In the genomic region with DNA sequence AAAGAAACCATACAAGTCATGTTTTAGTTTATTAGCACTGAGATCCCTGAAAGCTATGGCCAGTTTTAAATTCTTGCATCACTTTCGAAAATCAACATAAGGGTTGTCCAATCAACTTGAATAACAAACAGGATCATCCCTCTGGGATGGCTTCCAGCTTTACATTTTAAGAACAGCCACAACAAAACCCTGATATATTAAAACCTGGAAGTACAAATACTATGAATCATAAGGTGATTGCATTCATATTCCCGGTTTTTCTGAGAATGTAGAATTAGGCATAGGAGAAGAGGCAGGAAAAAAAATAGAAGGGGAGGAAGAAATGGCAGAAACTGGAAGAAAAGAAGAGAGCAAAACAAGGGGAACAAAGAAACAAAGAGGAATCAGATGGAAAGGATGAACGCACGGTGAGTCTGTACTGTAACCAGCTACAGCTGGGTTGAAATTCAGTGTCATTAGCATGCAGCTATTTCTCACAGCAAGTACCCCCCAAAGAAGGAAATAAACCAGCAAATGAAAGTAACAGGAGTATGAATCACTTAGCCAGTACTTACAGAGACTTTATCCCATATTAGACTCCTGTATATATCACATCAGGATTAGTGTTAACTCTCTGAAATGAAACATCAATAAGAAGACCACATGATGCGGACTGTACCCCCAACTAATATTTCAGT, we compare ENCODE assay signal across 12 cellular contexts.
DNase-seq lines count a peak whose midpoint lies in the region; ATAC-seq and TF ChIP-seq lines count a peak whose summit lies in the region.
"Had no signal": no experiment of that assay in that cellular context is flagged by ENCODE, and none has a peak within 500 bp of the region (broad histone marks: within the 10 kb centered on the region; RNA-seq: fewer than 3 reads in every experiment).

No MANE protein-coding gene starts in this region.

- CTCF ChIA-PET in BJ (lab: Yijun Ruan, JAX) (interaction anchor here (1.2 to 1.8 kb wide), 4 partner anchors 10 to 420 kb away, joined by 3 to 6 read pairs (median 5); no protein-coding TSS in a partner anchor), activated B cell treated with CpG ODN at 0.5 μM for 24 hours (lab: Charles Lee) (interaction anchor here (0.6 to 0.7 kb wide), 2 partner anchors 397 to 422 kb away, joined by 3 read pairs; no protein-coding TSS in a partner anchor)

- no peak for TF ChIP-seq CTCF in BJ (IDR thresholded peaks at IDR 0.05; ENCODE audit: insufficient read depth, low read depth, low read length)
- no peak for TF ChIP-seq CTCF in HFFc6 (IDR thresholded peaks at IDR 0.05)
- no peak for TF ChIP-seq CTCF in activated B cell treated with CpG ODN at 0.5 μM for 24 hours (IDR thresholded peaks at IDR 0.05)

- H3K36me3 ChIP-seq in BJ (ENCODE audit: control insufficient read depth, insufficient read depth, low read length), result no peaks in the 10 kb centered on the region

- peak overlapping the region; percentile 94 for H3K27ac Mint-ChIP-seq in HFFc6
- no peak overlapping the region for H3K27ac Mint-ChIP-seq in activated B cell treated with CpG ODN at 0.5 μM for 24 hours
- H3K27ac Mint-ChIP-seq in memory B cell, result peak overlapping the region; percentile 7

- POLR2A ChIA-PET in BJ (lab: Charles Lee), result interaction anchor here (0.7 kb wide), 1 partner anchor 28 kb away, joined by 3 read pairs; no protein-coding TSS in a partner anchor
- POLR2A ChIA-PET in activated B cell treated with CpG ODN at 0.5 μM for 24 hours (lab: Charles Lee), result interaction anchor here (1.4 kb wide), 1 partner anchor 105 kb away, joined by 3 read pairs; no protein-coding TSS in a partner anchor

- intact Hi-C loops in activated B cell treated with CpG ODN at 0.5 μM for 24 hours (cut with micrococcal nuclease), result no loop called here

- H3K4me1 Mint-ChIP-seq in HFFc6 (ENCODE audit: low read depth) (peaks cover 34% of the 10 kb centered on the region), activated B cell treated with CpG ODN at 0.5 μM for 24 hours (peaks cover 36% of the 10 kb centered on the region), memory B cell (peaks cover 14% of the 10 kb centered on the region)

- H3K36me3 Mint-ChIP-seq in HFFc6 (ENCODE audit: low read depth), result no peaks in the 10 kb centered on the region
- H3K36me3 Mint-ChIP-seq in activated B cell treated with CpG ODN at 0.5 μM for 24 hours (ENCODE audit: low read depth), result no peaks in the 10 kb centered on the region
- H3K36me3 Mint-ChIP-seq in memory B cell, result peaks cover 2% of the 10 kb centered on the region

- DNase-seq in BJ (ENCODE audit: low read depth) (peak; percentile 54), HFFc6 (peak; percentile 79), activated B cell treated with CpG ODN at 0.5 μM for 24 hours (no peak), memory B cell (ENCODE audit: low spot score in 2 of 2) (no peak), superior temporal gyrus (ENCODE audit: extremely low spot score) (no peak), NCI-H2196 treated with DMSO at 0.1 percent for 48 hours (lab: John Stamatoyannopoulos, UW; ENCODE audit: unreplicated experiment) (no peak), HUDEP-2 (lab: John Stamatoyannopoulos, UW; ENCODE audit: unreplicated experiment in 76 of 76) (no peak)
- DNase-seq: aorta, GDM1, NCI-H1092 had no signal

- peak; percentile 37 for ATAC-seq in activated B cell treated with CpG ODN at 0.5 μM for 24 hours (ENCODE audit: low read depth)
- peak; percentile 73 for ATAC-seq in memory B cell (ENCODE audit: low read depth)
- ATAC-seq in GM21528 (IDR thresholded peaks at IDR 0.05; ENCODE audit: low FRiP score, unreplicated experiment), result no peak
- ATAC-seq: HCT116 had no signal

- H3K27me3 Mint-ChIP-seq in HFFc6 (ENCODE audit: insufficient read depth) (no peaks in the 10 kb centered on the region; the same call in 1 of the 2 replicates), activated B cell treated with CpG ODN at 0.5 μM for 24 hours (no peaks in the 10 kb centered on the region), memory B cell (no peaks in the 10 kb centered on the region)

- no peaks in the 10 kb centered on the region for H3K27me3 ChIP-seq in BJ (ENCODE audit: control insufficient read depth, insufficient read depth, low read length)

- H3K9me3 Mint-ChIP-seq in HFFc6 (no peaks in the 10 kb centered on the region), activated B cell treated with CpG ODN at 0.5 μM for 24 hours (no peaks in the 10 kb centered on the region), memory B cell (no peaks in the 10 kb centered on the region)

- H3K4me3 ChIP-seq in BJ (ENCODE audit: low read depth, low read length), result peak overlapping the region; percentile 29

- peak overlapping the region; percentile 84 for H3K4me3 Mint-ChIP-seq in HFFc6
- peak overlapping the region; percentile 2 for H3K4me3 Mint-ChIP-seq in activated B cell treated with CpG ODN at 0.5 μM for 24 hours
- peak overlapping the region; percentile 40 for H3K4me3 Mint-ChIP-seq in memory B cell

Comparison
In these comparisons a context has a peak if more than half of its experiments do, and no peak if none do; other contexts are left out.
1. DNase-seq: peak in BJ (single experiment) and HFFc6 (single experiment); none in activated B cell treated with CpG ODN at 0.5 μM for 24 hours (single experiment), memory B cell (0 of 2), superior temporal gyrus (single experiment), NCI-H2196 treated with DMSO at 0.1 percent for 48 hours (single experiment) and HUDEP-2 (0 of 76).
2. H3K4me3 Mint-ChIP-seq: peak in every context shown above with its lines; median percentile 84 in HFFc6; 40 in memory B cell; 2 in activated B cell treated with CpG ODN at 0.5 μM for 24 hours.